Comparison of ENCODE assay signal across 8 cellular contexts in genomic region chr11:119666463-119667131, GRCh38.
DNase-seq lines count a peak whose midpoint lies in the region; ATAC-seq, FAIRE-seq and TF ChIP-seq lines count a peak whose summit lies in the region.

No MANE protein-coding gene starts in this region.

- H3K27ac Mint-ChIP-seq in activated B cell treated with CpG ODN at 0.5 μM for 24 hours, result no peak overlapping the region
- H3K27ac Mint-ChIP-seq in central memory CD8-positive, alpha-beta T cell (ENCODE audit: low read depth), result no peak overlapping the region

- TF ChIP-seq CTCF in GM12865 (IDR thresholded peaks at IDR 0.05; ENCODE audit: insufficient read depth, low read depth, low read length, missing control alignments), result peak; percentile 92
- no peak for TF ChIP-seq CTCF in activated B cell treated with CpG ODN at 0.5 μM for 24 hours (IDR thresholded peaks at IDR 0.05)

- DNase-seq in GM12865 (ENCODE audit: low read depth) (peak; percentile 80), HAP-1 (ENCODE audit: low spot score in 2 of 2) (peak; percentile 26 to 80), NCI-H1092 treated with DMSO at 0.1 percent for 48 hours (lab: John Stamatoyannopoulos, UW) (peak; percentile 64), activated B cell treated with CpG ODN at 0.5 μM for 24 hours (peak; percentile 61)
- DNase-seq in central memory CD8-positive, alpha-beta T cell (ENCODE audit: low spot score in 2 of 2), result peak; percentile 21 to 47
- peak; percentile 12 to 52 for DNase-seq in stimulated activated CD4-positive, alpha-beta T cell treated with anti-CD3 and anti-CD28 coated beads, Interleukin-15, amount 100 ng/mL, for 48 hours (ENCODE audit: low read depth in 2 of 2)

- no peaks in the 10 kb centered on the region for H3K36me3 ChIP-seq in HAP-1 (replicated peaks)

- H3K4me3 Mint-ChIP-seq in activated B cell treated with CpG ODN at 0.5 μM for 24 hours, result no peak overlapping the region
- H3K4me3 Mint-ChIP-seq in central memory CD8-positive, alpha-beta T cell, result no peak overlapping the region

- no peaks in the 10 kb centered on the region for H3K4me1 ChIP-seq in HAP-1

- H3K9me3 Mint-ChIP-seq in activated B cell treated with CpG ODN at 0.5 μM for 24 hours, result no peaks in the 10 kb centered on the region
- no peaks in the 10 kb centered on the region for H3K9me3 Mint-ChIP-seq in central memory CD8-positive, alpha-beta T cell

- POLR2A ChIA-PET in activated B cell treated with CpG ODN at 0.5 μM for 24 hours (lab: Charles Lee), result interaction anchor here (0.6 kb wide), 1 partner anchor 413 kb away, joined by 3 read pairs; no protein-coding TSS in a partner anchor

- no peak overlapping the region for H3K4me3 ChIP-seq in GM12865 (ENCODE audit: low read depth, low read length)
- no peak overlapping the region for H3K4me3 ChIP-seq in HAP-1

- H3K4me1 Mint-ChIP-seq in activated B cell treated with CpG ODN at 0.5 μM for 24 hours, result no peaks in the 10 kb centered on the region
- no peaks in the 10 kb centered on the region for H3K4me1 Mint-ChIP-seq in central memory CD8-positive, alpha-beta T cell

- H3K27me3 Mint-ChIP-seq in activated B cell treated with CpG ODN at 0.5 μM for 24 hours, result no peaks in the 10 kb centered on the region
- no peaks in the 10 kb centered on the region for H3K27me3 Mint-ChIP-seq in central memory CD8-positive, alpha-beta T cell

- no peaks in the 10 kb centered on the region for H3K36me3 Mint-ChIP-seq in activated B cell treated with CpG ODN at 0.5 μM for 24 hours (ENCODE audit: low read depth)
- no peaks in the 10 kb centered on the region for H3K36me3 Mint-ChIP-seq in central memory CD8-positive, alpha-beta T cell (ENCODE audit: insufficient read depth)

- intact Hi-C loops in activated B cell treated with CpG ODN at 0.5 μM for 24 hours (cut with micrococcal nuclease), result loop anchor here (1.0 to 2.0 kb wide), 7 partner anchors 75 to 637 kb away; no protein-coding TSS in a partner anchor

- no peaks in the 10 kb centered on the region for H3K9me3 ChIP-seq in HAP-1

- peak; percentile 49 for FAIRE-seq in islet of Langerhans (lab: Jason Lieb, UNC)

- CTCF ChIA-PET in activated B cell treated with CpG ODN at 0.5 μM for 24 hours (lab: Charles Lee), result interaction anchor here (1.0 to 8.9 kb wide), 5 partner anchors 9 to 442 kb away, joined by 3 to 117 read pairs (median 11); partner anchors contain the start of gene NECTIN1

- no peaks in the 10 kb centered on the region for H3K27me3 ChIP-seq in HAP-1 (ENCODE audit: low read depth)

- in situ Hi-C loops in HAP-1 (cut with MboI; ENCODE audit: low sequenced_read_pairs), result no loop called here

- ATAC-seq in activated B cell treated with CpG ODN at 0.5 μM for 24 hours (ENCODE audit: low read depth) (peak; percentile 95), HG03469 (IDR thresholded peaks at IDR 0.05; ENCODE audit: unreplicated experiment) (no peak)
- peak; percentile 36 for ATAC-seq in central memory CD8-positive, alpha-beta T cell (replicated peaks; ENCODE audit: extremely low read depth, poor library complexity, severe bottlenecking)
